In the genomic region with DNA sequence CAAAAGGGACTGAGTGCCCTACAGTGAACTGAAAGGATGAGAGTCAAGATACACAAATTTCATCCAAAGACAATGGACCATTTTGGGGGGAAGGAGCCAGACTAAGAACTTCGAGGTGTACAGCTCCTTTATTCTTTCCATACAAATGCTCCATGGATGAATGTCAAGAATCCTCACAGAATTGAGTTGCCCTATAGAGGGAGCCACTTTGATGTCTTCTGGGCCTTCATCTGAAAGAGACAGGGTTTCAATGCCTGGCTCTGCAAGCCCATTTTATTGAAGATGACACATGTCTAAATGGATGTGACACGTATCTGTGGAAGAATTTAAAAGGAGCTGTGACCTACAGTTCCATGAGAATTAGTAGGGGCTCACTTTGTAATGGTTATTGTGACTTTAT, we compare ENCODE assay signal across 24 cellular contexts. TPM values are rescaled to one million over a fixed set of nuclear protein-coding genes. Genes with fewer than 3 reads are reported as not detected.
A peak's percentile ranks its signal among the peaks of the same experiment; 100 is the strongest.
DNase-seq lines count a peak whose midpoint lies in the region; ATAC-seq and TF ChIP-seq lines count a peak whose summit lies in the region.
"Had no signal": no experiment of that assay in that cellular context is flagged by ENCODE, and none has a peak within 500 bp of the region (broad histone marks: within the 10 kb centered on the region; RNA-seq: fewer than 3 reads in every experiment).

No MANE protein-coding gene starts in this region.

- TF ChIP-seq EP300 in gastroesophageal sphincter (IDR thresholded peaks at IDR 0.05): no peak

- no peaks in the 10 kb centered on the region for H3K79me2 ChIP-seq in Loucy (ENCODE audit: insufficient read depth, low read length)

- H3K9me2 ChIP-seq in Loucy (replicated peaks; ENCODE audit: low read depth, low read length): no peaks in the 10 kb centered on the region

- H3K4me3 ChIP-seq in Loucy (ENCODE audit: low read length, poor library complexity, severe bottlenecking) (no peak overlapping the region), choroid plexus epithelial cell (ENCODE audit: low read depth, low read length) (no peak overlapping the region), retinal pigment epithelial cell (ENCODE audit: low read length) (no peak overlapping the region), gastroesophageal sphincter (no peak overlapping the region)
- no peak overlapping the region for H3K4me3 ChIP-seq in CD8-positive, alpha-beta T cell (ENCODE audit: low read depth, low read length)
- H3K4me3 ChIP-seq: ascending aorta, prostate gland, skin epidermis, thyroid gland had no signal

- no peaks in the 10 kb centered on the region for H3K4me1 ChIP-seq in Loucy (ENCODE audit: insufficient read depth, low read length, poor library complexity, severe bottlenecking)
- no peaks in the 10 kb centered on the region for H3K4me1 ChIP-seq in gastroesophageal sphincter
- H3K4me1 ChIP-seq in CD8-positive, alpha-beta T cell (ENCODE audit: insufficient read depth, low read length): no peaks in the 10 kb centered on the region
- H3K4me1 ChIP-seq: ascending aorta, prostate gland, thyroid gland had no signal

- no peak overlapping the region for H3K4me2 ChIP-seq in Loucy (ENCODE audit: low read depth, low read length, poor library complexity, severe bottlenecking)

- no peaks in the 10 kb centered on the region for H3K27me3 Mint-ChIP-seq in CD8-positive, alpha-beta T cell (ENCODE audit: low read depth)
- H3K27me3 Mint-ChIP-seq: B cell had no signal

- H3K9me3 Mint-ChIP-seq in CD8-positive, alpha-beta T cell: no peaks in the 10 kb centered on the region
- H3K9me3 Mint-ChIP-seq: activated naive CD4-positive, alpha-beta T cell treated with anti-CD3 and anti-CD28 coated beads, Interleukin-2, amount 50 U/mL, for 72 hours; T-cell had no signal

- ATAC-seq in gastroesophageal sphincter: no peak
- ATAC-seq in CD8-positive, alpha-beta T cell: no peak
- ATAC-seq: activated naive CD4-positive, alpha-beta T cell treated with anti-CD3 and anti-CD28 coated beads, Interleukin-2, amount 50 U/mL, for 72 hours; activated T-cell treated with anti-CD3 and anti-CD28 coated beads, Interleukin-2, amount 50 U/mL, for 72 hours; left ventricle myocardium superior; stimulated activated naive CD8-positive, alpha-beta T cell treated with anti-CD3 and anti-CD28 coated beads, Interleukin-15, Interleukin-2, amounts not matched to agents 100 U/mL and 50 U/mL, for 24 hours; T-cell had no signal

- no peak overlapping the region for H3K27ac Mint-ChIP-seq in CD8-positive, alpha-beta T cell
- H3K27ac Mint-ChIP-seq: activated naive CD4-positive, alpha-beta T cell treated with anti-CD3 and anti-CD28 coated beads, Interleukin-2, amount 50 U/mL, for 72 hours; activated T-cell treated with anti-CD3 and anti-CD28 coated beads, Interleukin-2, amount 50 U/mL, for 72 hours; B cell; T-cell had no signal

- H3K9ac ChIP-seq in Loucy (ENCODE audit: low read depth, low read length, poor library complexity, severe bottlenecking): no peak overlapping the region

- intact Hi-C loops in CD8-positive, alpha-beta T cell (cut with DNase I, micrococcal nuclease): no loop called here

- CTCF ChIA-PET in CD8-positive, alpha-beta T cell (lab: Charles Lee): interaction anchor here (1.0 kb wide), 1 partner anchor 1143 kb away, joined by 3 read pairs; no protein-coding TSS in a partner anchor

- no peaks in the 10 kb centered on the region for H4K20me1 ChIP-seq in Loucy (ENCODE audit: insufficient read depth, low read length, poor library complexity, severe bottlenecking)

- no peaks in the 10 kb centered on the region for H3K4me1 Mint-ChIP-seq in CD8-positive, alpha-beta T cell (ENCODE audit: low read depth)
- H3K4me1 Mint-ChIP-seq: B cell, T-cell had no signal

- no peak overlapping the region for H2AFZ ChIP-seq in Loucy (ENCODE audit: low read length)

- H3K9me3 ChIP-seq in Loucy (ENCODE audit: insufficient read depth, low read depth, low read length): no peaks in the 10 kb centered on the region
- no peaks in the 10 kb centered on the region for H3K9me3 ChIP-seq in gastroesophageal sphincter
- H3K9me3 ChIP-seq in CD8-positive, alpha-beta T cell (ENCODE audit: low read length): no peaks in the 10 kb centered on the region
- H3K9me3 ChIP-seq: ascending aorta, prostate gland, thyroid gland had no signal

- H3K36me3 ChIP-seq in Loucy (ENCODE audit: insufficient read depth, low read length) (no peaks in the 10 kb centered on the region), gastroesophageal sphincter (no peaks in the 10 kb centered on the region)
- H3K36me3 ChIP-seq in CD8-positive, alpha-beta T cell (ENCODE audit: insufficient read depth, low read length): no peaks in the 10 kb centered on the region
- H3K36me3 ChIP-seq: ascending aorta, prostate gland, thyroid gland had no signal

- DNase-seq in ELF-1 (ENCODE audit: low read depth, low spot score): peak; percentile 3
- peak; percentile 16 for DNase-seq in choroid plexus epithelial cell (ENCODE audit: low read depth)
- no peak for DNase-seq in retinal pigment epithelial cell (ENCODE audit: low read depth)
- DNase-seq in NCI-H1436 (lab: John Stamatoyannopoulos, UW): no peak
- no peak for DNase-seq in CD8-positive, alpha-beta T cell
- DNase-seq: activated CD4-positive, alpha-beta T cell treated with anti-CD3 and anti-CD28 coated beads for 4 hours; activated T-cell treated with anti-CD3 and anti-CD28 coated beads, Interleukin-2, amount 50 U/mL, for 72 hours; effector memory CD4-positive, alpha-beta T cell; GF-D8; H7; head of caudate nucleus; left ventricle myocardium superior; NCI-H1417 treated with DMSO at 0.1 percent for 48 hours; SHP77; stimulated activated naive CD8-positive, alpha-beta T cell treated with anti-CD3 and anti-CD28 coated beads, Interleukin-15, Interleukin-2, amounts not matched to agents 100 U/mL and 50 U/mL, for 24 hours; T-cell; thyroid gland had no signal

- 59 to 67% methylated on average over 2 of the region's 2 CpGs for WGBS in gastroesophageal sphincter (ENCODE audit: low coverage in 1 of 2), 2 donors

- no peaks in the 10 kb centered on the region for H3K36me3 Mint-ChIP-seq in CD8-positive, alpha-beta T cell
- H3K36me3 Mint-ChIP-seq: activated naive CD4-positive, alpha-beta T cell treated with anti-CD3 and anti-CD28 coated beads, Interleukin-2, amount 50 U/mL, for 72 hours; T-cell had no signal

- no peak overlapping the region for H3K4me3 Mint-ChIP-seq in CD8-positive, alpha-beta T cell
- H3K4me3 Mint-ChIP-seq: activated T-cell treated with anti-CD3 and anti-CD28 coated beads, Interleukin-2, amount 50 U/mL, for 72 hours; B cell; T-cell had no signal

- TF ChIP-seq CTCF in Loucy (conservative IDR thresholded peaks at IDR 0.05; ENCODE audit: low read length) (peak; percentile 27), choroid plexus epithelial cell (conservative IDR thresholded peaks at IDR 0.05; ENCODE audit: low read depth, low read length) (peak; percentile 41), retinal pigment epithelial cell (conservative IDR thresholded peaks at IDR 0.05; ENCODE audit: low read depth, low read length) (peak; percentile 32), gastroesophageal sphincter (IDR thresholded peaks at IDR 0.05) (no peak)
- no peak for TF ChIP-seq CTCF in CD8-positive, alpha-beta T cell (IDR thresholded peaks at IDR 0.05)

- H3F3A ChIP-seq in Loucy (ENCODE audit: low read depth): no peaks in the 10 kb centered on the region

- POLR2A ChIA-PET in CD8-positive, alpha-beta T cell (lab: Charles Lee): no interaction called here

- H3K27ac ChIP-seq in gastroesophageal sphincter: no peak overlapping the region
- no peak overlapping the region for H3K27ac ChIP-seq in CD8-positive, alpha-beta T cell (ENCODE audit: low read depth, low read length)
- H3K27ac ChIP-seq: ascending aorta, prostate gland, skin epidermis, thyroid gland had no signal

- no peak for TF ChIP-seq POLR2A in gastroesophageal sphincter (IDR thresholded peaks at IDR 0.05)

- H3K27me3 ChIP-seq in Loucy (ENCODE audit: insufficient read depth, low read length, poor library complexity, severe bottlenecking): no peaks in the 10 kb centered on the region
- H3K27me3 ChIP-seq in gastroesophageal sphincter: peaks cover 2% of the 10 kb centered on the region
- no peaks in the 10 kb centered on the region for H3K27me3 ChIP-seq in CD8-positive, alpha-beta T cell (ENCODE audit: insufficient read depth, low read length)
- H3K27me3 ChIP-seq: ascending aorta, thyroid gland had no signal

RNA-seq across cellular contexts. Expression of gene NRG3, which starts 32.0 kb away (rescaled TPM):
- total RNA-seq in gastroesophageal sphincter: under 1 TPM in 1 of 4 donors, not detected in 3; 0.54 TPM
- total RNA-seq in CD8-positive, alpha-beta T cell: not detected
- total RNA-seq: activated naive CD4-positive, alpha-beta T cell treated with anti-CD3 and anti-CD28 coated beads, Interleukin-2, amount 50 U/mL, for 72 hours; activated T-cell treated with anti-CD3 and anti-CD28 coated beads, Interleukin-2, amount 50 U/mL, for 72 hours; B cell had no signal

Comparison
In these comparisons a context has a peak if more than half of its experiments do, and no peak if none do; other contexts are left out.
1. DNase-seq: peak in ELF-1 (single experiment) and choroid plexus epithelial cell (single experiment); none in retinal pigment epithelial cell (single experiment), NCI-H1436 (single experiment) and CD8-positive, alpha-beta T cell (0 of 7).
2. CTCF ChIP-seq: peak in Loucy (single experiment), choroid plexus epithelial cell (single experiment) and retinal pigment epithelial cell (single experiment); none in gastroesophageal sphincter (0 of 4) and CD8-positive, alpha-beta T cell (single experiment).